ENCODE assay signal across 8 cellular contexts in the genomic region with DNA sequence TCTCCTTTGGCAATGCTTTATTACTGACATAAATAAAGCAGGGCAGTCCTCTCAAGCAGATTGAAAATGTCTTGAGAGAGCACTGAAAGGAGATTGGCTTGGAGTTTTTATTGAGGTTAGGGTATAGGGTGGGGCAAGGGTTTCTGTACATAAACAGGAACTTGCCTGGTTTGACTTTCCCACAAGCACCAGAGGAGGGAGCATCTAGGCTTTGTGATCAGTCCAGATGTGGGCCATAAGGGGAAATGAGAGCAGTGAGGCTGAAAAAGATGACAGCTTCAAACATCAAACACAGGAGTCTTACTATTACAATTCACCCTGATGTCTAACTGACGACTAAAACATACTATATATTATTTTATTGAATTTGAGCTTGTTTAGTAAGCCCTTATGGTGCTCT.
DNase-seq lines count a peak whose midpoint lies in the region; ATAC-seq and TF ChIP-seq lines count a peak whose summit lies in the region.

No MANE protein-coding gene starts in this region.

- H3K79me1 ChIP-seq in H9 (ENCODE audit: insufficient read depth, low read depth, low read length, poor library complexity, severe bottlenecking) (no peaks in the 10 kb centered on the region), mesendoderm (ENCODE audit: low read length) (no peaks in the 10 kb centered on the region)

- ATAC-seq in HG03175 (IDR thresholded peaks at IDR 0.05; ENCODE audit: unreplicated experiment) = peak; percentile 59
- peak; percentile 62 to 93 (median 90) for ATAC-seq in T-cell (replicated peaks in 1 of 4)

- H3K9me3 ChIP-seq in CD4-positive, alpha-beta memory T cell (ENCODE audit: control insufficient read depth in 1 of 2, low read length in 2 of 2) = no peaks in the 10 kb centered on the region
- H3K9me3 ChIP-seq in H9 (ENCODE audit: control insufficient read depth, low read depth, low read length) = no peaks in the 10 kb centered on the region

- H3K4me3 Mint-ChIP-seq in CD4-positive, alpha-beta memory T cell = peak overlapping the region in 3 of 8 donors; percentile 17 to 64 (median 43)
- no peak overlapping the region for H3K4me3 Mint-ChIP-seq in T-cell
- H3K4me3 Mint-ChIP-seq in H9 = no peak overlapping the region

- H3K27me3 Mint-ChIP-seq in CD4-positive, alpha-beta memory T cell = no peaks in the 10 kb centered on the region
- H3K27me3 Mint-ChIP-seq in T-cell = no peaks in the 10 kb centered on the region
- peaks cover 1% of the 10 kb centered on the region; the same call in 1 of the 2 replicates for H3K27me3 Mint-ChIP-seq in H9 (ENCODE audit: low read depth)

- intact Hi-C loops in CD4-positive, alpha-beta memory T cell (cut with micrococcal nuclease) = loop anchor here (1.0 to 2.0 kb wide), 5 partner anchors 44 to 392 kb away; no protein-coding TSS in a partner anchor

- no peaks in the 10 kb centered on the region for H3K36me3 ChIP-seq in CD4-positive, alpha-beta memory T cell (ENCODE audit: insufficient read depth, low read length)
- no peaks in the 10 kb centered on the region for H3K36me3 ChIP-seq in mesendoderm (ENCODE audit: control insufficient read depth, insufficient read depth, low read length)

- H4K8ac ChIP-seq in H9 (replicated peaks; ENCODE audit: insufficient read length, low read depth, low read length) (no peak overlapping the region), mesendoderm (ENCODE audit: low read depth, low read length) (no peak overlapping the region)

- H2BK5ac ChIP-seq in H9 (ENCODE audit: insufficient read length, low read length) (no peak overlapping the region), mesendoderm (ENCODE audit: low read length) (no peak overlapping the region)

- DNase-seq in CD4-positive, alpha-beta memory T cell = peak; percentile 53 to 76 (median 64)
- DNase-seq in GM19238 (ENCODE audit: insufficient read length, low spot score) (peak; percentile 18), T-cell (peak in 20 of 34 experiments; percentile 0 to 25 (median 5)), H9 (no peak), C1 segment of cervical spinal cord (lab: John Stamatoyannopoulos, UW) (no peak), mesendoderm (no peak), COLO668 (lab: John Stamatoyannopoulos, UW; ENCODE audit: unreplicated experiment) (no peak)

- peaks cover 2 to 10% (median 5%) of the 10 kb centered on the region in 8 donors for H3K9me3 Mint-ChIP-seq in CD4-positive, alpha-beta memory T cell
- H3K9me3 Mint-ChIP-seq in T-cell (peaks cover 0 to 3% (median 3%) of the 10 kb centered on the region in 3 donors), H9 (peaks cover 5 to 7% of the 10 kb centered on the region in 2 experiments; a peak in 3 of 5 replicates)

- H3K27ac ChIP-seq in CD4-positive, alpha-beta memory T cell (ENCODE audit: low read depth, low read length) = no peak overlapping the region
- no peak overlapping the region for H3K27ac ChIP-seq in H9 (ENCODE audit: insufficient read length, low read depth, low read length)
- H3K27ac ChIP-seq in mesendoderm (ENCODE audit: low read depth, low read length) = no peak overlapping the region

- H3K23ac ChIP-seq in H9 (ENCODE audit: insufficient read length, low read depth, low read length) (no peak overlapping the region), mesendoderm (ENCODE audit: low read length) (no peak overlapping the region)

- peaks cover 28% of the 10 kb centered on the region for H3K4me1 ChIP-seq in CD4-positive, alpha-beta memory T cell (ENCODE audit: insufficient read depth, low read length)
- no peaks in the 10 kb centered on the region for H3K4me1 ChIP-seq in H9 (ENCODE audit: insufficient read depth, low read length)
- H3K4me1 ChIP-seq in mesendoderm (ENCODE audit: control insufficient read depth, low read depth, low read length) = no peaks in the 10 kb centered on the region

- H4K20me1 ChIP-seq in H9 (ENCODE audit: control insufficient read depth, insufficient read depth, insufficient read length) = no peaks in the 10 kb centered on the region

- no peak for TF ChIP-seq CTCF in H9 (conservative IDR thresholded peaks at IDR 0.05)

- POLR2A ChIA-PET in CD4-positive, alpha-beta memory T cell (lab: Charles Lee; ENCODE audit: partially characterized antibody) = interaction anchor here (0.6 to 1.4 kb wide), 3 partner anchors 10 to 283 kb away, joined by 3 read pairs; no protein-coding TSS in a partner anchor
- POLR2A ChIA-PET in T-cell (lab: Charles Lee) = no interaction called here

- no peak overlapping the region for H3K4me3 ChIP-seq in CD4-positive, alpha-beta memory T cell (ENCODE audit: low read length in 2 of 2)
- no peak overlapping the region for H3K4me3 ChIP-seq in mesendoderm (ENCODE audit: low read length)

- no peak overlapping the region for H3T11ph ChIP-seq in H9 (ENCODE audit: low read length)

- H4K5ac ChIP-seq in H9 (ENCODE audit: insufficient read length, low read depth, low read length) (no peak overlapping the region), mesendoderm (ENCODE audit: low read length) (no peak overlapping the region)

- H3K4me1 Mint-ChIP-seq in CD4-positive, alpha-beta memory T cell = peaks cover 15 to 40% (median 28%) of the 10 kb centered on the region in 4 donors
- peaks cover 0 to 42% (median 11%) of the 10 kb centered on the region in 3 donors for H3K4me1 Mint-ChIP-seq in T-cell
- peaks cover 0 to 4% of the 10 kb centered on the region in 2 experiments; a peak in 2 of 4 replicates for H3K4me1 Mint-ChIP-seq in H9

- H3K23me2 ChIP-seq in H9 (ENCODE audit: insufficient read length, low read depth, low read length, poor library complexity, severe bottlenecking) = no peaks in the 10 kb centered on the region

- no peak overlapping the region for H4K91ac ChIP-seq in H9 (ENCODE audit: insufficient read length, low read depth, low read length)

- H3K79me2 ChIP-seq in H9 (ENCODE audit: insufficient read depth, low read length) (no peaks in the 10 kb centered on the region), mesendoderm (ENCODE audit: control insufficient read depth, insufficient read depth, low read length) (no peaks in the 10 kb centered on the region)

- H2AFZ ChIP-seq in H9 (ENCODE audit: low read length) = no peak overlapping the region

- H2BK120ac ChIP-seq in H9 (ENCODE audit: low read depth, low read length, poor library complexity, severe bottlenecking) (no peak overlapping the region), mesendoderm (ENCODE audit: low read depth, low read length) (no peak overlapping the region)

- H2BK12ac ChIP-seq in H9 (ENCODE audit: insufficient read length, low read depth, low read length) = no peak overlapping the region

- WGBS in H9 (ENCODE audit: extremely low coverage, insufficient read length, low lambda C conversion rate) = no CpG with 5 or more reads among the region's 1 CpG
- WGBS in mesendoderm (ENCODE audit: extremely low coverage, insufficient coverage, low lambda C conversion rate) = no CpG with 5 or more reads among the region's 1 CpG

- H2BK15ac ChIP-seq in H9 (ENCODE audit: low read depth, low read length) (no peak overlapping the region), mesendoderm (replicated peaks; ENCODE audit: low read depth) (no peak overlapping the region)

- no peak overlapping the region for H3K14ac ChIP-seq in H9 (ENCODE audit: insufficient read depth, low read length)

- H3K56ac ChIP-seq in H9 (ENCODE audit: insufficient read length, low read depth, low read length) (no peak overlapping the region), mesendoderm (ENCODE audit: low read length) (no peak overlapping the region)

- CTCF ChIA-PET in CD4-positive, alpha-beta memory T cell (lab: Charles Lee; ENCODE audit: partially characterized antibody) = interaction anchor here (1.0 to 1.9 kb wide), 4 partner anchors 16 to 283 kb away, joined by 3 to 5 read pairs (median 4); no protein-coding TSS in a partner anchor
- CTCF ChIA-PET in T-cell (lab: Charles Lee) = interaction anchor here in 1 of 2 donors (0.8 kb wide), 1 partner anchor 195 kb away, joined by 3 read pairs; no protein-coding TSS in a partner anchor

- H2BK20ac ChIP-seq in H9 (ENCODE audit: low read depth, low read length, poor library complexity, severe bottlenecking) = no peak overlapping the region

- H2AK5ac ChIP-seq in H9 (ENCODE audit: insufficient read length, low read length) (no peak overlapping the region), mesendoderm (ENCODE audit: low read length) (no peak overlapping the region)

- H3K27me3 ChIP-seq in CD4-positive, alpha-beta memory T cell (ENCODE audit: insufficient read depth, low read length) = no peaks in the 10 kb centered on the region
- H3K27me3 ChIP-seq in H9 (ENCODE audit: insufficient read depth, low read length) = no peaks in the 10 kb centered on the region
- no peaks in the 10 kb centered on the region for H3K27me3 ChIP-seq in mesendoderm (ENCODE audit: insufficient read depth, low read length, poor library complexity)

- H3K4ac ChIP-seq in H9 (ENCODE audit: low read depth, low read length) (no peak overlapping the region), mesendoderm (ENCODE audit: low read depth, low read length) (no peak overlapping the region)

- H3K18ac ChIP-seq in H9 (ENCODE audit: insufficient read length, low read depth, low read length) = no peak overlapping the region
- H3K18ac ChIP-seq in mesendoderm (ENCODE audit: low read length) = no peak overlapping the region

- H3K9ac ChIP-seq in H9 (ENCODE audit: extremely low read depth, insufficient read length, low read length) (no peak overlapping the region), mesendoderm (ENCODE audit: low read length) (no peak overlapping the region)

- no peak overlapping the region for H3K4me2 ChIP-seq in H9 (ENCODE audit: insufficient read depth, insufficient read length, low read length)
- H3K4me2 ChIP-seq in mesendoderm (ENCODE audit: low read length) = no peak overlapping the region

- H3K36me3 Mint-ChIP-seq in CD4-positive, alpha-beta memory T cell = no peaks in the 10 kb centered on the region
- no peaks in the 10 kb centered on the region for H3K36me3 Mint-ChIP-seq in T-cell
- peaks cover 0 to 3% (median 2%) of the 10 kb centered on the region in 3 experiments; a peak in 4 of 7 replicates for H3K36me3 Mint-ChIP-seq in H9 (ENCODE audit: insufficient read depth in 1 of 3, low read depth in 3 of 3)

- peak overlapping the region; percentile 51 to 93 (median 73) for H3K27ac Mint-ChIP-seq in CD4-positive, alpha-beta memory T cell
- peak overlapping the region; percentile 52 to 91 for H3K27ac Mint-ChIP-seq in T-cell
- no peak overlapping the region for H3K27ac Mint-ChIP-seq in H9

Comparison
In these comparisons a context has a peak if more than half of its experiments do, and no peak if none do; other contexts are left out.
1. DNase-seq: peak in CD4-positive, alpha-beta memory T cell (5 of 5), GM19238 (single experiment) and T-cell (20 of 34); none in H9 (single experiment), C1 segment of cervical spinal cord (0 of 14), mesendoderm (single experiment) and COLO668 (single experiment).
2. H3K27ac Mint-ChIP-seq: peak in CD4-positive, alpha-beta memory T cell (7 of 7) and T-cell (2 of 2); none in H9 (0 of 3).